In genomic region chr6:139981066-139981624, GRCh38 we compare ENCODE assay signal across 13 cellular contexts.
DNase-seq lines count a peak whose midpoint lies in the region; ATAC-seq and TF ChIP-seq lines count a peak whose summit lies in the region.
"Had no signal": no experiment of that assay in that cellular context is flagged by ENCODE, and none has a peak within 500 bp of the region (broad histone marks: within the 10 kb centered on the region; RNA-seq: fewer than 3 reads in every experiment).

No MANE protein-coding gene starts in this region.

- H3K4me3 Mint-ChIP-seq in GM23338 (no peak overlapping the region), T-helper 17 cell (no peak overlapping the region)
- H3K4me3 Mint-ChIP-seq in natural killer cell treated with Interleukin-12 subunit alpha and Interleukin-12 subunit beta and Interleukin-15 and Interleukin-18, amount 100 ng/mL, for 72 hours, result no peak overlapping the region
- H3K4me3 Mint-ChIP-seq: stimulated activated effector memory CD8-positive, alpha-beta T cell treated with anti-CD3 and anti-CD28 coated beads, Interleukin-12 subunit alpha, Interleukin-12 subunit beta, amount 100 ng/mL, for 72 hours had no signal

- TF ChIP-seq CTCF in GM23338 (conservative IDR thresholded peaks at IDR 0.05; ENCODE audit: low read depth in 2 of 2) (no peak), fibroblast of lung (conservative IDR thresholded peaks at IDR 0.05 in 1 of 2, IDR thresholded peaks at IDR 0.05 in 1 of 2; ENCODE audit: low read depth in 1 of 2, low read length in 2 of 2) (no peak)

- H3K27ac ChIP-seq in GM23338 (ENCODE audit: low read depth) (no peak overlapping the region), SJCRH30 (peak overlapping the region; percentile 79), fibroblast of lung (ENCODE audit: insufficient read depth, low read length) (peak overlapping the region; percentile 21)

- H2AFZ ChIP-seq in GM23338 (peak overlapping the region; percentile 11; the same call in 1 of the 2 replicates), fibroblast of lung (ENCODE audit: low read length) (no peak overlapping the region)

- H3K4me1 Mint-ChIP-seq in GM23338 (peaks cover 40% of the 10 kb centered on the region), T-helper 17 cell (peaks cover 8% of the 10 kb centered on the region)
- no peaks in the 10 kb centered on the region for H3K4me1 Mint-ChIP-seq in natural killer cell treated with Interleukin-12 subunit alpha and Interleukin-12 subunit beta and Interleukin-15 and Interleukin-18, amount 100 ng/mL, for 72 hours (ENCODE audit: low read depth in 2 of 2)
- H3K4me1 Mint-ChIP-seq: stimulated activated effector memory CD8-positive, alpha-beta T cell treated with anti-CD3 and anti-CD28 coated beads, Interleukin-12 subunit alpha, Interleukin-12 subunit beta, amount 100 ng/mL, for 72 hours had no signal

- H3K4me2 ChIP-seq in GM23338 (no peak overlapping the region), fibroblast of lung (ENCODE audit: extremely low read depth, insufficient read depth, low read length) (peak overlapping the region; percentile 20), skeletal muscle satellite cell (ENCODE audit: low read length) (peak overlapping the region; percentile 52)

- no peaks in the 10 kb centered on the region for H3F3A ChIP-seq in GM23338 (replicated peaks; ENCODE audit: low read depth)

- H3K9me2 ChIP-seq in GM23338 (ENCODE audit: insufficient read depth), result 0 out of 2 replicates have a peak, but pooled peaks cover under 1% of the 10 kb centered on the region

- H3K27me3 Mint-ChIP-seq in GM23338 (ENCODE audit: insufficient read depth, low read depth, poor library complexity) (peaks cover 2% of the 10 kb centered on the region), T-helper 17 cell (peaks cover 28% of the 10 kb centered on the region)
- peaks cover 3 to 9% of the 10 kb centered on the region in 2 donors for H3K27me3 Mint-ChIP-seq in natural killer cell treated with Interleukin-12 subunit alpha and Interleukin-12 subunit beta and Interleukin-15 and Interleukin-18, amount 100 ng/mL, for 72 hours

- H3K79me2 ChIP-seq in GM23338 (replicated peaks; ENCODE audit: insufficient read depth), result no peaks in the 10 kb centered on the region
- no peaks in the 10 kb centered on the region for H3K79me2 ChIP-seq in fibroblast of lung (ENCODE audit: control insufficient read depth, insufficient read depth, low read length)

- H3K9ac ChIP-seq in fibroblast of lung (ENCODE audit: insufficient read depth, low read length) (no peak overlapping the region), skeletal muscle satellite cell (ENCODE audit: low read depth, low read length) (peak overlapping the region; percentile 80)

- H3K9me3 Mint-ChIP-seq in GM23338, result no peaks in the 10 kb centered on the region
- no peaks in the 10 kb centered on the region for H3K9me3 Mint-ChIP-seq in natural killer cell treated with Interleukin-12 subunit alpha and Interleukin-12 subunit beta and Interleukin-15 and Interleukin-18, amount 100 ng/mL, for 72 hours
- H3K9me3 Mint-ChIP-seq: CD8-positive, alpha-beta memory T cell; stimulated activated effector memory CD8-positive, alpha-beta T cell treated with anti-CD3 and anti-CD28 coated beads, Interleukin-12 subunit alpha, Interleukin-12 subunit beta, amount 100 ng/mL, for 72 hours had no signal

- no peaks in the 10 kb centered on the region for H3K9me3 ChIP-seq in SJCRH30 (replicated peaks)
- H3K9me3 ChIP-seq in fibroblast of lung (ENCODE audit: control insufficient read depth, insufficient read depth, low read depth, low read length), result no peaks in the 10 kb centered on the region
- H3K9me3 ChIP-seq in skeletal muscle satellite cell (replicated peaks; ENCODE audit: low read length), result no peaks in the 10 kb centered on the region
- H3K9me3 ChIP-seq in T-helper 17 cell (ENCODE audit: control insufficient read depth, low read length, poor library complexity, severe bottlenecking), result no peaks in the 10 kb centered on the region

- ATAC-seq in GM23338, result no peak
- ATAC-seq in HG03280 (IDR thresholded peaks at IDR 0.05; ENCODE audit: unreplicated experiment), result no peak
- no peak for ATAC-seq in HG03342 (IDR thresholded peaks at IDR 0.05; ENCODE audit: unreplicated experiment)
- no peak for ATAC-seq in T-helper 17 cell
- ATAC-seq in natural killer cell treated with Interleukin-12 subunit alpha and Interleukin-12 subunit beta and Interleukin-15 and Interleukin-18, amount 100 ng/mL, for 72 hours, result no peak
- ATAC-seq: stimulated activated effector memory CD8-positive, alpha-beta T cell treated with anti-CD3 and anti-CD28 coated beads, Interleukin-12 subunit alpha, Interleukin-12 subunit beta, amount 100 ng/mL, for 72 hours had no signal

- H3K36me3 Mint-ChIP-seq in GM23338 (ENCODE audit: low read depth) (no peaks in the 10 kb centered on the region; the same call in 2 of the 3 replicates), T-helper 17 cell (ENCODE audit: low read depth) (peaks cover 2% of the 10 kb centered on the region)
- H3K36me3 Mint-ChIP-seq in natural killer cell treated with Interleukin-12 subunit alpha and Interleukin-12 subunit beta and Interleukin-15 and Interleukin-18, amount 100 ng/mL, for 72 hours, result no peaks in the 10 kb centered on the region
- H3K36me3 Mint-ChIP-seq: CD8-positive, alpha-beta memory T cell; stimulated activated effector memory CD8-positive, alpha-beta T cell treated with anti-CD3 and anti-CD28 coated beads, Interleukin-12 subunit alpha, Interleukin-12 subunit beta, amount 100 ng/mL, for 72 hours had no signal

- H3K27ac Mint-ChIP-seq in GM23338 (no peak overlapping the region), T-helper 17 cell (no peak overlapping the region)
- H3K27ac Mint-ChIP-seq in natural killer cell treated with Interleukin-12 subunit alpha and Interleukin-12 subunit beta and Interleukin-15 and Interleukin-18, amount 100 ng/mL, for 72 hours, result no peak overlapping the region
- H3K27ac Mint-ChIP-seq: stimulated activated effector memory CD8-positive, alpha-beta T cell treated with anti-CD3 and anti-CD28 coated beads, Interleukin-12 subunit alpha, Interleukin-12 subunit beta, amount 100 ng/mL, for 72 hours had no signal

- H4K20me1 ChIP-seq in GM23338 (replicated peaks; ENCODE audit: insufficient read depth) (no peaks in the 10 kb centered on the region), fibroblast of lung (ENCODE audit: control insufficient read depth, extremely low read depth, insufficient read depth, low read length) (no peaks in the 10 kb centered on the region)

- no peak overlapping the region for H3K4me3 ChIP-seq in GM23338
- H3K4me3 ChIP-seq in SJCRH30, result no peak overlapping the region
- H3K4me3 ChIP-seq in fibroblast of lung (replicated peaks in 1 of 4; ENCODE audit: control extremely low read depth in 1 of 4, insufficient read depth in 1 of 4, low read depth in 3 of 4, low read length in 4 of 4), result no peak overlapping the region
- H3K4me3 ChIP-seq in skeletal muscle satellite cell (ENCODE audit: low read length), result no peak overlapping the region

- H3K4me1 ChIP-seq in GM23338 (ENCODE audit: insufficient read depth) (peaks cover 32% of the 10 kb centered on the region), SJCRH30 (peaks cover 64% of the 10 kb centered on the region), fibroblast of lung (ENCODE audit: control insufficient read depth, extremely low read depth, insufficient read depth, low read length) (peaks cover 27% of the 10 kb centered on the region), skeletal muscle satellite cell (ENCODE audit: control insufficient read depth, insufficient read depth, low read length) (peaks cover 83% of the 10 kb centered on the region)

- DNase-seq in GM23338 (ENCODE audit: low spot score) (no peak), SJCRH30 (no peak), fibroblast of lung (ENCODE audit: low read depth in 2 of 2) (peak in 1 of 2 donors; percentile 41), T-helper 17 cell (no peak)
- no peak for DNase-seq in natural killer cell treated with Interleukin-12 subunit alpha and Interleukin-12 subunit beta and Interleukin-15 and Interleukin-18, amount 100 ng/mL, for 72 hours (ENCODE audit: low spot score)
- DNase-seq: activated CD4-positive, alpha-beta T cell treated with anti-CD3 and anti-CD28 coated beads, Interleukin-2, amount 50 U/mL, for 4 hours; activated naive CD4-positive, alpha-beta T cell; CD8-positive, alpha-beta memory T cell; NCI-H1105 had no signal

- H3K27me3 ChIP-seq in GM23338 (ENCODE audit: insufficient read depth), result no peaks in the 10 kb centered on the region
- H3K27me3 ChIP-seq in SJCRH30, result no peaks in the 10 kb centered on the region
- H3K27me3 ChIP-seq in fibroblast of lung (ENCODE audit: control insufficient read depth, insufficient read depth, low read length), result no peaks in the 10 kb centered on the region
- H3K27me3 ChIP-seq in skeletal muscle satellite cell (ENCODE audit: control insufficient read depth, insufficient read depth, low read length), result no peaks in the 10 kb centered on the region

- H3K36me3 ChIP-seq in GM23338 (ENCODE audit: insufficient read depth) (no peaks in the 10 kb centered on the region), SJCRH30 (no peaks in the 10 kb centered on the region), fibroblast of lung (ENCODE audit: control insufficient read depth, insufficient read depth, low read length) (no peaks in the 10 kb centered on the region), skeletal muscle satellite cell (ENCODE audit: insufficient read depth, low read length) (no peaks in the 10 kb centered on the region)

TF ChIP-seq in GM23338, 12 proteins besides CTCF, POLR2A, EP300 and RAD21 (continues in another document):
- no peak for TF ChIP-seq EZH2phosphoT487 (IDR thresholded peaks at IDR 0.05; ENCODE audit: unreplicated experiment)
- no peak for TF ChIP-seq CREB1 (CRISPR knock-in tag; IDR thresholded peaks at IDR 0.05; ENCODE audit: low read depth)
- no peak for TF ChIP-seq ETS1 (IDR thresholded peaks at IDR 0.05)
- no peak for TF ChIP-seq POLR2AphosphoS5 (IDR thresholded peaks at IDR 0.05; ENCODE audit: low read depth)
- no peak for TF ChIP-seq STAT1 (IDR thresholded peaks at IDR 0.05; ENCODE audit: unreplicated experiment)
- TF ChIP-seq ZNF331 (CRISPR knock-in tag; IDR thresholded peaks at IDR 0.05; ENCODE audit: low read depth), result no peak
- TF ChIP-seq JUNB (IDR thresholded peaks at IDR 0.05; ENCODE audit: unreplicated experiment), result no peak
- no peak for TF ChIP-seq NANOG (IDR thresholded peaks at IDR 0.05; ENCODE audit: borderline replicate concordance)
